1 cellular context compared by ENCODE assay signal in the genomic region with DNA sequence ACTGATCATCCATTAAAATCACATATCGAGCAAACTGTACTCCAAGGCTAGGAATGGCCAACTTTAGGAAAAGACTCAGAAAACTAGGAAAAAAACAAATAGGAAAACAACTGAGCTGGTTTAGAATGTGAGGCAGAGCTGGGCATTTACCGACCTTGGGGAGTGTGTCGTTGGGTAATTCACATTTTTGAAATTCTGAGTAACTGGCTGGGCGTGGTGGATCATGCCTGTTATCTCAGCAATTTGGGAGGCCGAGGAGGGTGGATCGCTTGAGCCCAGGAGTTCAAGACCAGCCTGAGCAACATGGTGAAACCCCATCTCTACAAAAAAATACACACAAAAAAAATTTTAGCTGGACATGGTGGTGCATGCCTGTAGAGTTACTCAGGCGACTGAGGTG.
TF ChIP-seq lines count a peak whose summit lies in the region.

No MANE protein-coding gene starts in this region.

TF ChIP-seq in SK-N-SH, 30 proteins besides CTCF, POLR2A, EP300 and RAD21 (continued from another document):
- TF ChIP-seq, protein P1, sequence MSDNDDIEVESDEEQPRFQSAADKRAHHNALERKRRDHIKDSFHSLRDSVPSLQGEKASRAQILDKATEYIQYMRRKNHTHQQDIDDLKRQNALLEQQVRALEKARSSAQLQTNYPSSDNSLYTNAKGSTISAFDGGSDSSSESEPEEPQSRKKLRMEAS (IDR thresholded peaks at IDR 0.05; ENCODE audit: low read depth), result no peak
- TF ChIP-seq NFIC (IDR thresholded peaks at IDR 0.05; ENCODE audit: borderline replicate concordance) (no peak), JUND (IDR thresholded peaks at IDR 0.05) (no peak), GABPA (IDR thresholded peaks at IDR 0.05; ENCODE audit: low read depth) (no peak), GATA2 (CRISPR knock-in tag; IDR thresholded peaks at IDR 0.05) (no peak), MXI1 (IDR thresholded peaks at IDR 0.05; ENCODE audit: low read depth, low read length) (no peak), RCOR1 (IDR thresholded peaks at IDR 0.05; ENCODE audit: low read length) (no peak), CHD2 (IDR thresholded peaks at IDR 0.05; ENCODE audit: low read length, partially characterized antibody) (no peak), SIN3A (IDR thresholded peaks at IDR 0.05; ENCODE audit: borderline replicate concordance, low read depth, low read length) (no peak), SMC3 (IDR thresholded peaks at IDR 0.05; ENCODE audit: low read depth, low read length) (no peak), RXRA (IDR thresholded peaks at IDR 0.05; ENCODE audit: borderline replicate concordance, low read depth) (no peak), FOXJ3 (CRISPR knock-in tag; IDR thresholded peaks at IDR 0.05) (no peak), ELF1 (IDR thresholded peaks at IDR 0.05) (no peak), RFX5 (IDR thresholded peaks at IDR 0.05; ENCODE audit: low read length) (no peak), NRF1 (IDR thresholded peaks at IDR 0.05; ENCODE audit: low read depth, low read length) (no peak)
